ENCODE assay signal across 8 cellular contexts in genomic region chr14:105559384-105560046, GRCh38. TPM values are rescaled to one million over a fixed set of nuclear protein-coding genes. Genes with fewer than 3 reads are reported as not detected.
A peak's percentile ranks its signal among the peaks of the same experiment; 100 is the strongest.
DNase-seq lines count a peak whose midpoint lies in the region; ATAC-seq and TF ChIP-seq lines count a peak whose summit lies in the region.
"Not testable (repeated sequence)": the region's sequence is repeated elsewhere in the genome, so short reads cannot be mapped to it uniquely, and the experiment has no call there.

No MANE protein-coding gene starts in this region.

- CTCF ChIA-PET in activated CD8-positive, alpha-beta T cell treated with anti-CD3 and anti-CD28 coated beads for 36 hours (lab: Charles Lee): interaction anchor here (1.0 to 1.2 kb wide), 2 partner anchors 11 to 383 kb away, joined by 4 read pairs; no protein-coding TSS in a partner anchor

- H3K36me3 Mint-ChIP-seq in activated CD8-positive, alpha-beta T cell treated with anti-CD3 and anti-CD28 coated beads for 36 hours (ENCODE audit: low read depth): not testable (repeated sequence)

- H3K4me3 ChIP-seq in DOHH2 (ENCODE audit: low read length): peak overlapping the region; percentile 53
- peak overlapping the region; percentile 50 for H3K4me3 ChIP-seq in MM.1S (ENCODE audit: low read length)

- H4K20me1 ChIP-seq in DOHH2 (ENCODE audit: control insufficient read depth, insufficient read depth, low read depth, low read length); MM.1S (ENCODE audit: insufficient read depth, low read length): not testable (repeated sequence)

- not testable (repeated sequence) for H3K27ac Mint-ChIP-seq in activated CD8-positive, alpha-beta T cell treated with anti-CD3 and anti-CD28 coated beads for 36 hours

- not testable (repeated sequence) for H3K9me3 ChIP-seq in DOHH2 (ENCODE audit: control insufficient read depth, insufficient read depth, low read length); MM.1S (replicated peaks; ENCODE audit: insufficient read depth, low read length)

- not testable (repeated sequence) for H3K27me3 Mint-ChIP-seq in activated CD8-positive, alpha-beta T cell treated with anti-CD3 and anti-CD28 coated beads for 36 hours

- H3K4me1 ChIP-seq in DOHH2 (ENCODE audit: control insufficient read depth, low read length) (peaks cover 43% of the 10 kb centered on the region), MM.1S (ENCODE audit: low read length) (peaks cover 14% of the 10 kb centered on the region)

- ATAC-seq in GM19328 (IDR thresholded peaks at IDR 0.05; ENCODE audit: unreplicated experiment) (peak; percentile 38), GM21786 (IDR thresholded peaks at IDR 0.05; ENCODE audit: unreplicated experiment) (peak; percentile 37), HG03095 (IDR thresholded peaks at IDR 0.05; ENCODE audit: unreplicated experiment) (peak; percentile 36), left cardiac atrium (peak; percentile 65 to 72)
- peak; percentile 66 for ATAC-seq in activated CD8-positive, alpha-beta T cell treated with anti-CD3 and anti-CD28 coated beads for 36 hours

- POLR2A ChIA-PET in activated CD8-positive, alpha-beta T cell treated with anti-CD3 and anti-CD28 coated beads for 36 hours (lab: Charles Lee): not testable (repeated sequence)

- not testable (repeated sequence) for H3F3A ChIP-seq in DOHH2 (ENCODE audit: control insufficient read depth, insufficient read depth); MM.1S (ENCODE audit: insufficient read depth, low read length)

- H3K4me1 Mint-ChIP-seq in activated CD8-positive, alpha-beta T cell treated with anti-CD3 and anti-CD28 coated beads for 36 hours (ENCODE audit: low read depth): not testable (repeated sequence)

- not testable (repeated sequence) for H2AFZ ChIP-seq in MM.1S (ENCODE audit: low read length)

- not testable (repeated sequence) for H3K4me3 Mint-ChIP-seq in activated CD8-positive, alpha-beta T cell treated with anti-CD3 and anti-CD28 coated beads for 36 hours

- H3K36me3 ChIP-seq in DOHH2 (ENCODE audit: control insufficient read depth, low read length); MM.1S (replicated peaks; ENCODE audit: insufficient read depth, low read length): not testable (repeated sequence)

- peaks cover 22% of the 10 kb centered on the region for H3K79me2 ChIP-seq in DOHH2 (ENCODE audit: control insufficient read depth, low read length)
- not testable (repeated sequence) for H3K79me2 ChIP-seq in MM.1S (ENCODE audit: low read length)

- H3K9ac ChIP-seq in MM.1S (ENCODE audit: low read length): peak overlapping the region; percentile 75

- H3K9me3 Mint-ChIP-seq in activated CD8-positive, alpha-beta T cell treated with anti-CD3 and anti-CD28 coated beads for 36 hours: not testable (repeated sequence)

- DNase-seq in MM.1S; activated CD8-positive, alpha-beta T cell treated with anti-CD3 and anti-CD28 coated beads for 36 hours; left cardiac atrium: not testable (repeated sequence)
- DNase-seq in stimulated activated CD4-positive, alpha-beta T cell treated with anti-CD3 and anti-CD28 coated beads, Interleukin-12 subunit alpha, Interleukin-12 subunit beta, amount 100 ng/mL, for 4 hours: peak; percentile 12

- H3K27ac ChIP-seq in DOHH2 (ENCODE audit: low read depth, low read length) (peak overlapping the region; percentile 57), MM.1S (ENCODE audit: low read length) (peak overlapping the region; percentile 44; the same call in 1 of the 2 replicates)

- H3K27me3 ChIP-seq in DOHH2 (ENCODE audit: control insufficient read depth, low read length); MM.1S (replicated peaks; ENCODE audit: insufficient read depth, low read length): not testable (repeated sequence)

- intact Hi-C loops in activated CD8-positive, alpha-beta T cell treated with anti-CD3 and anti-CD28 coated beads for 36 hours (cut with micrococcal nuclease): not testable (repeated sequence)
- intact Hi-C loops in left cardiac atrium (cut with DNase I): loop anchor here in 1 of 2 donors (10.0 kb wide), 1 partner anchor 125 kb away; no protein-coding TSS in a partner anchor

- H3K9me2 ChIP-seq in DOHH2 (replicated peaks; ENCODE audit: control insufficient read depth, low read length); MM.1S (replicated peaks; ENCODE audit: insufficient read depth, low read length): not testable (repeated sequence)

- H3K4me2 ChIP-seq in DOHH2 (ENCODE audit: low read length) (peak overlapping the region; percentile 64), MM.1S (ENCODE audit: low read depth, low read length) (peak overlapping the region; percentile 63; the same call in 1 of the 2 replicates)

- not testable (repeated sequence) for TF ChIP-seq CTCF in DOHH2 (IDR thresholded peaks at IDR 0.05; ENCODE audit: low read depth, low read length, poor library complexity, severe bottlenecking); MM.1S (IDR thresholded peaks at IDR 0.05; ENCODE audit: low read length); activated CD8-positive, alpha-beta T cell treated with anti-CD3 and anti-CD28 coated beads for 36 hours (IDR thresholded peaks at IDR 0.05)

RNA-seq across cellular contexts. Expression of gene TMEM121, which starts 33.1 kb away (rescaled TPM):
- 10 to 100 TPM; 12.0 to 12.1 TPM for total RNA-seq in activated CD8-positive, alpha-beta T cell treated with anti-CD3 and anti-CD28 coated beads for 36 hours
- total RNA-seq in left cardiac atrium: 1 to 10 TPM; 2.2 to 2.7 TPM
